18 cellular contexts compared by ENCODE assay signal in the genomic region with DNA sequence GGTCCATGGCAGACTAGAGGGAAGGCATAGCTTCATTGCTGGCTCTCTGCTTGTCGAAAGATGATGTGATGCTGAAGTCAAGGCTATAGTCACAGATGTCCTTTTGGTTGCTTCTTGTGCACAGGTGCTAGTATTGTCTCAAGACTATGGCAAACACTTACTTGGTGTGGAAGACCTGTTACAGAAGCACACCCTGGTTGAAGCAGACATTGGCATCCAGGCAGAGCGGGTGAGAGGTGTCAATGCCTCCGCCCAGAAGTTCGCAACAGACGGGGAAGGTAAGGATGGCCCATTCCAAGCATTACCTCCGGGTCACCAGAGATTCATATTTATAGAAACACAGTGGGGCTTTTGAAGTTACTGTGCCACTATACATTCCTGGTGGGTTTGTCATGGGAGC.
DNase-seq lines count a peak whose midpoint lies in the region; ATAC-seq, FAIRE-seq and TF ChIP-seq lines count a peak whose summit lies in the region.
"Had no signal": no experiment of that assay in that cellular context is flagged by ENCODE, and none has a peak within 500 bp of the region (broad histone marks: within the 10 kb centered on the region; RNA-seq: fewer than 3 reads in every experiment).

No MANE protein-coding gene starts in this region.

- TF ChIP-seq CTCF in Calu3 (IDR thresholded peaks at IDR 0.05; ENCODE audit: unreplicated experiment) (no peak), bronchial epithelial cell (IDR thresholded peaks at IDR 0.05; ENCODE audit: insufficient read depth, low read length, severe bottlenecking) (no peak)

- no peak for DNase-seq in activated CD4-positive, alpha-beta memory T cell treated with anti-CD3 and anti-CD28 coated beads, Interleukin-2, amount 10 ng/mL, durations not matched to agents 7 days and 5 days
- no peak for DNase-seq in activated CD4-positive, alpha-beta memory T cell treated with anti-CD3 and anti-CD28 coated beads for 36 hours
- DNase-seq in Calu3: no peak
- DNase-seq in bronchial epithelial cell (ENCODE audit: low read depth): no peak
- DNase-seq in activated CD4-positive, CD25-positive, alpha-beta regulatory T cell treated with anti-CD3 and anti-CD28 coated beads, Interleukin-2, amount 50 U/mL, for 72 hours: no peak
- DNase-seq in activated T-cell treated with anti-CD3 and anti-CD28 coated beads, Interleukin-2, amount 50 U/mL, for 1 hour: no peak
- DNase-seq: C1 segment of cervical spinal cord, DMS 273 treated with DMSO at 0.1 percent for 48 hours, GF-D8, GOT3, KG1, NCI-H1048, NCI-H1436 treated with DMSO at 0.1 percent for 48 hours, NCI-H2081, NCI-H510A, NCI-H774 had no signal

- H3K9me3 Mint-ChIP-seq in activated CD4-positive, alpha-beta memory T cell treated with anti-CD3 and anti-CD28 coated beads, Interleukin-2, amount 10 ng/mL, durations not matched to agents 7 days and 5 days: no peaks in the 10 kb centered on the region
- H3K9me3 Mint-ChIP-seq in activated CD4-positive, alpha-beta memory T cell treated with anti-CD3 and anti-CD28 coated beads for 36 hours: no peaks in the 10 kb centered on the region
- H3K9me3 Mint-ChIP-seq in Calu3 (ENCODE audit: low read depth, unreplicated experiment): no peaks in the 10 kb centered on the region
- no peaks in the 10 kb centered on the region for H3K9me3 Mint-ChIP-seq in stimulated activated memory B cell treated with anti-CD40 and anti-IgM and Interleukin-4, amounts not matched to agents 10 μg/mL and 1 μg/mL and 100 μg/mL, for 72 hours

- intact Hi-C loops in activated CD4-positive, alpha-beta memory T cell treated with anti-CD3 and anti-CD28 coated beads for 36 hours (cut with micrococcal nuclease): no loop called here
- intact Hi-C loops in Calu3 (cut with micrococcal nuclease; ENCODE audit: unreplicated experiment): no loop called here

- H3K4me3 ChIP-seq in bronchial epithelial cell (ENCODE audit: low read depth, low read length): no peak overlapping the region

- H3K4me3 Mint-ChIP-seq in activated CD4-positive, alpha-beta memory T cell treated with anti-CD3 and anti-CD28 coated beads, Interleukin-2, amount 10 ng/mL, durations not matched to agents 7 days and 5 days: no peak overlapping the region
- no peak overlapping the region for H3K4me3 Mint-ChIP-seq in activated CD4-positive, alpha-beta memory T cell treated with anti-CD3 and anti-CD28 coated beads for 36 hours
- no peak overlapping the region for H3K4me3 Mint-ChIP-seq in Calu3 (ENCODE audit: low read depth, unreplicated experiment)
- no peak overlapping the region for H3K4me3 Mint-ChIP-seq in stimulated activated memory B cell treated with anti-CD40 and anti-IgM and Interleukin-4, amounts not matched to agents 10 μg/mL and 1 μg/mL and 100 μg/mL, for 72 hours

- H3K27ac Mint-ChIP-seq in activated CD4-positive, alpha-beta memory T cell treated with anti-CD3 and anti-CD28 coated beads, Interleukin-2, amount 10 ng/mL, durations not matched to agents 7 days and 5 days: peak overlapping the region; percentile 30
- H3K27ac Mint-ChIP-seq in activated CD4-positive, alpha-beta memory T cell treated with anti-CD3 and anti-CD28 coated beads for 36 hours: no peak overlapping the region
- H3K27ac Mint-ChIP-seq in Calu3 (ENCODE audit: unreplicated experiment): peak overlapping the region; percentile 27
- peak overlapping the region; percentile 46 for H3K27ac Mint-ChIP-seq in stimulated activated memory B cell treated with anti-CD40 and anti-IgM and Interleukin-4, amounts not matched to agents 10 μg/mL and 1 μg/mL and 100 μg/mL, for 72 hours

- no peaks in the 10 kb centered on the region for H3K27me3 ChIP-seq in bronchial epithelial cell (ENCODE audit: control insufficient read depth, insufficient read depth, low read length)

- peaks cover 82% of the 10 kb centered on the region for H3K36me3 Mint-ChIP-seq in activated CD4-positive, alpha-beta memory T cell treated with anti-CD3 and anti-CD28 coated beads, Interleukin-2, amount 10 ng/mL, durations not matched to agents 7 days and 5 days (ENCODE audit: low read depth)
- H3K36me3 Mint-ChIP-seq in activated CD4-positive, alpha-beta memory T cell treated with anti-CD3 and anti-CD28 coated beads for 36 hours: peaks cover 64% of the 10 kb centered on the region
- peaks cover 100% of the 10 kb centered on the region for H3K36me3 Mint-ChIP-seq in Calu3 (ENCODE audit: insufficient read depth, unreplicated experiment)
- H3K36me3 Mint-ChIP-seq in stimulated activated memory B cell treated with anti-CD40 and anti-IgM and Interleukin-4, amounts not matched to agents 10 μg/mL and 1 μg/mL and 100 μg/mL, for 72 hours: peaks cover 87% of the 10 kb centered on the region

- peak; percentile 18 for FAIRE-seq in bronchial epithelial cell (lab: Jason Lieb, UNC)

- BruUV-seq in Calu3 (replicated peaks; lab: Mats Ljungman, UMichigan): no TSS peak

- H3K27me3 Mint-ChIP-seq in activated CD4-positive, alpha-beta memory T cell treated with anti-CD3 and anti-CD28 coated beads, Interleukin-2, amount 10 ng/mL, durations not matched to agents 7 days and 5 days: no peaks in the 10 kb centered on the region
- no peaks in the 10 kb centered on the region for H3K27me3 Mint-ChIP-seq in activated CD4-positive, alpha-beta memory T cell treated with anti-CD3 and anti-CD28 coated beads for 36 hours
- no peaks in the 10 kb centered on the region for H3K27me3 Mint-ChIP-seq in Calu3 (ENCODE audit: unreplicated experiment)
- H3K27me3 Mint-ChIP-seq in stimulated activated memory B cell treated with anti-CD40 and anti-IgM and Interleukin-4, amounts not matched to agents 10 μg/mL and 1 μg/mL and 100 μg/mL, for 72 hours: no peaks in the 10 kb centered on the region

- ATAC-seq in stimulated activated memory B cell treated with anti-CD40 and anti-IgM and Interleukin-4, amounts not matched to agents 10 μg/mL and 1 μg/mL and 100 μg/mL, for 72 hours: no peak
- no peak for ATAC-seq in HG02759 (IDR thresholded peaks at IDR 0.05; ENCODE audit: unreplicated experiment)

- H3K36me3 ChIP-seq in bronchial epithelial cell (ENCODE audit: control insufficient read depth, insufficient read depth, low read length): peaks cover 57% of the 10 kb centered on the region

- POLR2A ChIA-PET in activated CD4-positive, alpha-beta memory T cell treated with anti-CD3 and anti-CD28 coated beads, Interleukin-2, amount 10 ng/mL, durations not matched to agents 7 days and 5 days (lab: Charles Lee): interaction anchor here (0.8 kb wide), 1 partner anchor 21 kb away, joined by 3 read pairs; no protein-coding TSS in a partner anchor
- POLR2A ChIA-PET in activated CD4-positive, alpha-beta memory T cell treated with anti-CD3 and anti-CD28 coated beads for 36 hours (lab: Charles Lee): no interaction called here

- CTCF ChIA-PET in activated CD4-positive, alpha-beta memory T cell treated with anti-CD3 and anti-CD28 coated beads, Interleukin-2, amount 10 ng/mL, durations not matched to agents 7 days and 5 days (lab: Charles Lee): interaction anchor here (0.6 to 1.5 kb wide), 2 partner anchors 76 to 106 kb away, joined by 3 to 4 read pairs; no protein-coding TSS in a partner anchor
- CTCF ChIA-PET in activated CD4-positive, alpha-beta memory T cell treated with anti-CD3 and anti-CD28 coated beads for 36 hours (lab: Charles Lee): no interaction called here
- CTCF ChIA-PET in Calu3 (lab: Charles Lee): no interaction called here

- H3K4me1 Mint-ChIP-seq in activated CD4-positive, alpha-beta memory T cell treated with anti-CD3 and anti-CD28 coated beads, Interleukin-2, amount 10 ng/mL, durations not matched to agents 7 days and 5 days: no peaks in the 10 kb centered on the region
- H3K4me1 Mint-ChIP-seq in activated CD4-positive, alpha-beta memory T cell treated with anti-CD3 and anti-CD28 coated beads for 36 hours (ENCODE audit: low read depth): peaks cover 3% of the 10 kb centered on the region
- peaks cover 56% of the 10 kb centered on the region for H3K4me1 Mint-ChIP-seq in Calu3 (ENCODE audit: low read depth, unreplicated experiment)
- peaks cover 14% of the 10 kb centered on the region for H3K4me1 Mint-ChIP-seq in stimulated activated memory B cell treated with anti-CD40 and anti-IgM and Interleukin-4, amounts not matched to agents 10 μg/mL and 1 μg/mL and 100 μg/mL, for 72 hours
